ENCODE assay signal across 13 cellular contexts in the genomic region with DNA sequence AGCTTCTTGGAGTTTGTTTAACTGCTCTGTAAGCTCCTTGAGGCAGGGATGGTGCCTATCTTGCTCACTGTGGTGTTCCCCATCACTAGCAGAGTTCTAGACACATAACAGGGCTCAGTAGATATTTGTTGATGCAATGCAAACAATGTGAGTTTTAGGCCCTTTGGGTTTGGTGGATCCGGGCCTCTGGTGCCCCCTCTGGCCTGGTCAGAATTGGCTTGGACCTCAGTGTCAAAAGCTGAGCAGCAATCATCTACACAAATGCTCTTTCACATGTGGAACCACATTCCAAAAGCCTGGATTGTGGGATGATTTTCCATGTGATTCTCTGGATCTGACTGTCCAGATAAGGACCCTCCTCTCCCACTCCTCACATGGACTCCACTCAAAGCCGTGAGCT. TPM values are rescaled to one million over a fixed set of nuclear protein-coding genes. Genes with fewer than 3 reads are reported as not detected.
DNase-seq lines count a peak whose midpoint lies in the region; ATAC-seq, FAIRE-seq and TF ChIP-seq lines count a peak whose summit lies in the region.
"Had no signal": no experiment of that assay in that cellular context is flagged by ENCODE, and none has a peak within 500 bp of the region (broad histone marks: within the 10 kb centered on the region; RNA-seq: fewer than 3 reads in every experiment).

No MANE protein-coding gene starts in this region.

- no peak for TF ChIP-seq POLR2A in breast epithelium (IDR thresholded peaks at IDR 0.05)
- TF ChIP-seq POLR2A in endothelial cell of umbilical vein (IDR thresholded peaks at IDR 0.05; ENCODE audit: low read depth, low read length): no peak

- H3K27me3 Mint-ChIP-seq in MCF 10A (ENCODE audit: insufficient read depth, unreplicated experiment): no peaks in the 10 kb centered on the region
- H3K27me3 Mint-ChIP-seq in activated T-helper 2 cell treated with anti-CD3 and anti-CD28 coated beads, Interferon-gamma antibody, Interleukin-2, Interleukin-4, amounts not matched to agents 10 μg/mL and 5 μg/mL and 100 μg/mL, durations not matched to agents 14 hours and 24 hours and 36 hours (ENCODE audit: low read depth): peaks cover 3% of the 10 kb centered on the region
- H3K27me3 Mint-ChIP-seq: central memory CD8-positive, alpha-beta T cell had no signal

- no peak overlapping the region for H3K4me3 Mint-ChIP-seq in MCF 10A (ENCODE audit: unreplicated experiment)
- no peak overlapping the region for H3K4me3 Mint-ChIP-seq in activated T-helper 2 cell treated with anti-CD3 and anti-CD28 coated beads, Interferon-gamma antibody, Interleukin-2, Interleukin-4, amounts not matched to agents 10 μg/mL and 5 μg/mL and 100 μg/mL, durations not matched to agents 14 hours and 24 hours and 36 hours (ENCODE audit: low read depth)
- H3K4me3 Mint-ChIP-seq: central memory CD8-positive, alpha-beta T cell; T-helper 17 cell had no signal

- H3K9ac ChIP-seq in endothelial cell of umbilical vein (replicated peaks; ENCODE audit: extremely low read depth, insufficient read depth, low read length): no peak overlapping the region

- TF ChIP-seq CTCF in MCF 10A (IDR thresholded peaks at IDR 0.05; ENCODE audit: unreplicated experiment) (peak; percentile 7), breast epithelium (IDR thresholded peaks at IDR 0.05) (no peak), endothelial cell of umbilical vein (IDR thresholded peaks at IDR 0.05; ENCODE audit: extremely low read depth in 1 of 2, insufficient read depth in 1 of 2, low read depth in 1 of 2, low read length in 2 of 2) (peak; percentile 30 to 35), upper lobe of right lung (IDR thresholded peaks at IDR 0.05) (no peak)

- no peaks in the 10 kb centered on the region for H4K20me1 ChIP-seq in endothelial cell of umbilical vein (replicated peaks; ENCODE audit: control insufficient read depth, extremely low read depth, insufficient read depth, low read length)

- H3K4me1 Mint-ChIP-seq in MCF 10A (ENCODE audit: insufficient read depth, unreplicated experiment): peaks cover 62% of the 10 kb centered on the region
- peaks cover 2% of the 10 kb centered on the region for H3K4me1 Mint-ChIP-seq in activated T-helper 2 cell treated with anti-CD3 and anti-CD28 coated beads, Interferon-gamma antibody, Interleukin-2, Interleukin-4, amounts not matched to agents 10 μg/mL and 5 μg/mL and 100 μg/mL, durations not matched to agents 14 hours and 24 hours and 36 hours (ENCODE audit: low read depth)
- H3K4me1 Mint-ChIP-seq: central memory CD8-positive, alpha-beta T cell had no signal

- peak; percentile 21 for ATAC-seq in upper lobe of right lung
- no peak for ATAC-seq in GM18511 (IDR thresholded peaks at IDR 0.05; ENCODE audit: unreplicated experiment)
- ATAC-seq: T-helper 17 cell had no signal

- H3K4me3 ChIP-seq in breast epithelium (no peak overlapping the region), endothelial cell of umbilical vein (replicated peaks in 1 of 3; ENCODE audit: insufficient read depth in 1 of 3, low read depth in 1 of 3, low read length in 3 of 3) (no peak overlapping the region), upper lobe of right lung (no peak overlapping the region)

- no peaks in the 10 kb centered on the region for H3K27me3 ChIP-seq in breast epithelium
- H3K27me3 ChIP-seq in endothelial cell of umbilical vein (ENCODE audit: control insufficient read depth in 2 of 2, insufficient read depth in 2 of 2, low read length in 2 of 2): no peaks in the 10 kb centered on the region
- H3K27me3 ChIP-seq in upper lobe of right lung: no peaks in the 10 kb centered on the region

- POLR2A ChIA-PET in MCF 10A (lab: Yijun Ruan, JAX): interaction anchor here (0.7 to 1.4 kb wide), 4 partner anchors 15 to 72 kb away, joined by 3 to 8 read pairs (median 3); no protein-coding TSS in a partner anchor
- POLR2A ChIA-PET in endothelial cell of umbilical vein (lab: Charles Lee): no interaction called here

- CTCF ChIA-PET in MCF 10A (lab: Yijun Ruan, JAX) (interaction anchor here (0.8 to 3.9 kb wide), 4 partner anchors 41 to 106 kb away, joined by 3 to 16 read pairs (median 6); no protein-coding TSS in a partner anchor), endothelial cell of umbilical vein (lab: Charles Lee) (interaction anchor here (0.6 to 2.1 kb wide), 11 partner anchors 13 to 79 kb away, joined by 3 to 8 read pairs (median 3); no protein-coding TSS in a partner anchor)

- peaks cover 5% of the 10 kb centered on the region for H3K36me3 Mint-ChIP-seq in MCF 10A (ENCODE audit: insufficient read depth, unreplicated experiment)
- no peaks in the 10 kb centered on the region for H3K36me3 Mint-ChIP-seq in activated T-helper 2 cell treated with anti-CD3 and anti-CD28 coated beads, Interferon-gamma antibody, Interleukin-2, Interleukin-4, amounts not matched to agents 10 μg/mL and 5 μg/mL and 100 μg/mL, durations not matched to agents 14 hours and 24 hours and 36 hours (ENCODE audit: low read depth)

- intact Hi-C loops in MCF 10A (cut with micrococcal nuclease): loop anchor here (5.0 kb wide), 1 partner anchor 43 kb away; no protein-coding TSS in a partner anchor
- intact Hi-C loops in breast epithelium (cut with DNase I; ENCODE audit: low total_unique reads): no loop called here
- intact Hi-C loops in endothelial cell of umbilical vein (cut with micrococcal nuclease): loop anchor here (5.0 kb wide), 1 partner anchor 108 kb away; no protein-coding TSS in a partner anchor
- intact Hi-C loops in upper lobe of right lung (cut with DNase I): no loop called here
- intact Hi-C loops in activated T-helper 2 cell treated with anti-CD3 and anti-CD28 coated beads, Interferon-gamma antibody, Interleukin-2, Interleukin-4, amounts not matched to agents 10 μg/mL and 5 μg/mL and 100 μg/mL, durations not matched to agents 14 hours and 24 hours and 36 hours (cut with micrococcal nuclease): no loop called here

- no peak for DNase-seq in MCF 10A (ENCODE audit: unreplicated experiment)
- no peak for DNase-seq in breast epithelium (ENCODE audit: low spot score in 2 of 2)
- DNase-seq in NCI-H226: peak; percentile 27
- no peak for DNase-seq in endothelial cell of umbilical vein (ENCODE audit: low read depth, low spot score)
- DNase-seq in upper lobe of right lung: no peak
- DNase-seq in activated T-helper 2 cell treated with anti-CD3 and anti-CD28 coated beads, Interferon-gamma antibody, Interleukin-2, Interleukin-4, amounts not matched to agents 10 μg/mL and 5 μg/mL and 100 μg/mL, durations not matched to agents 14 hours and 24 hours and 36 hours (ENCODE audit: low spot score): no peak
- no peak for DNase-seq in NCI-H1105 treated with DMSO at 0.1 percent for 48 hours (lab: John Stamatoyannopoulos, UW)
- DNase-seq: activated T-cell treated with anti-CD3 and anti-CD28 coated beads for 4 hours, Kasumi-1, NCI-H69, T-helper 17 cell had no signal

- no peaks in the 10 kb centered on the region for H3K4me1 ChIP-seq in breast epithelium
- no peaks in the 10 kb centered on the region for H3K4me1 ChIP-seq in endothelial cell of umbilical vein (ENCODE audit: control insufficient read depth, extremely low read depth, insufficient read depth, low read length)
- H3K4me1 ChIP-seq in upper lobe of right lung: no peaks in the 10 kb centered on the region

- H2AFZ ChIP-seq in endothelial cell of umbilical vein (ENCODE audit: low read depth, low read length): no peak overlapping the region

- no peaks in the 10 kb centered on the region for H3K79me2 ChIP-seq in endothelial cell of umbilical vein (ENCODE audit: control insufficient read depth, insufficient read depth, low read length)

- H3K27ac ChIP-seq in breast epithelium (no peak overlapping the region), endothelial cell of umbilical vein (ENCODE audit: insufficient read depth, low read depth, low read length) (no peak overlapping the region), upper lobe of right lung (no peak overlapping the region)

- no peak overlapping the region for H3K27ac Mint-ChIP-seq in MCF 10A (ENCODE audit: low read depth, unreplicated experiment)
- no peak overlapping the region for H3K27ac Mint-ChIP-seq in activated T-helper 2 cell treated with anti-CD3 and anti-CD28 coated beads, Interferon-gamma antibody, Interleukin-2, Interleukin-4, amounts not matched to agents 10 μg/mL and 5 μg/mL and 100 μg/mL, durations not matched to agents 14 hours and 24 hours and 36 hours
- H3K27ac Mint-ChIP-seq: T-helper 17 cell had no signal

- no peak overlapping the region for H3K4me2 ChIP-seq in endothelial cell of umbilical vein (ENCODE audit: insufficient read depth, low read length)

- dilution Hi-C loops in endothelial cell of umbilical vein (cut with MboI; ENCODE audit: extremely low pct_ligation_motif_present, low sequenced_read_pairs): no loop called here

- no peaks in the 10 kb centered on the region for H3K9me1 ChIP-seq in endothelial cell of umbilical vein (replicated peaks; ENCODE audit: control insufficient read depth, extremely low read depth, insufficient read depth, low read length)

- BruUV-seq in MCF 10A (replicated peaks; lab: Mats Ljungman, UMichigan) (no TSS peak), endothelial cell of umbilical vein (replicated peaks; lab: Mats Ljungman, UMichigan) (no TSS peak)

- no peak for FAIRE-seq in endothelial cell of umbilical vein (lab: Jason Lieb, UNC)

- no peaks in the 10 kb centered on the region for H3K9me3 Mint-ChIP-seq in MCF 10A (ENCODE audit: unreplicated experiment)
- H3K9me3 Mint-ChIP-seq in activated T-helper 2 cell treated with anti-CD3 and anti-CD28 coated beads, Interferon-gamma antibody, Interleukin-2, Interleukin-4, amounts not matched to agents 10 μg/mL and 5 μg/mL and 100 μg/mL, durations not matched to agents 14 hours and 24 hours and 36 hours: no peaks in the 10 kb centered on the region
- H3K9me3 Mint-ChIP-seq: central memory CD8-positive, alpha-beta T cell had no signal

- no peaks in the 10 kb centered on the region for H3K36me3 ChIP-seq in breast epithelium
- H3K36me3 ChIP-seq in endothelial cell of umbilical vein (ENCODE audit: control insufficient read depth in 2 of 2, extremely low read depth in 1 of 2, insufficient read depth in 2 of 2, low read length in 2 of 2): no peaks in the 10 kb centered on the region
- H3K36me3 ChIP-seq in upper lobe of right lung: no peaks in the 10 kb centered on the region

- H3K9me3 ChIP-seq in breast epithelium (no peaks in the 10 kb centered on the region), endothelial cell of umbilical vein (replicated peaks; ENCODE audit: control insufficient read depth, insufficient read depth, low read length) (no peaks in the 10 kb centered on the region), upper lobe of right lung (no peaks in the 10 kb centered on the region)

RNA-seq across cellular contexts. Expression of a gene that starts 53.4 kb away (rescaled TPM):
- total RNA-seq in MCF 10A (2022): 83.6 and 130 TPM in 2 replicates
- total RNA-seq in breast epithelium: 10 to 100 TPM; 26.7 to 42.7 (median 30.2) TPM
- 31.2 and 32.9 TPM in 2 replicates for total RNA-seq in endothelial cell of umbilical vein
- 15.6 and 17.5 TPM in 2 replicates for polyA plus RNA-seq in endothelial cell of umbilical vein
- polyA plus RNA-seq in endothelial cell of umbilical vein (2011; cell fraction: cytosol; rRNA removed): 25.3 and 26.5 TPM in 2 replicates
- polyA plus RNA-seq in endothelial cell of umbilical vein (2011; cell fraction: nucleus; rRNA removed): 36.3 and 37.1 TPM in 2 replicates
- 32.6 and 38.1 TPM in 2 replicates for polyA plus RNA-seq in endothelial cell of umbilical vein (2012)
- 18.1 and 19.7 TPM in 2 replicates for polyA minus RNA-seq in endothelial cell of umbilical vein
- 69.6 TPM for polyA minus RNA-seq in endothelial cell of umbilical vein (2011; cell fraction: cytosol; rRNA and poly(A)+ RNA removed)
- polyA minus RNA-seq in endothelial cell of umbilical vein (2011; cell fraction: nucleus; rRNA and poly(A)+ RNA removed): 30.1 and 38.1 TPM in 2 replicates
- 23.5 TPM for total RNA-seq in upper lobe of right lung
- 8.1 and 9.4 TPM in 2 replicates for total RNA-seq in activated T-helper 2 cell treated with anti-CD3 and anti-CD28 coated beads, Interferon-gamma antibody, Interleukin-2, Interleukin-4, amounts not matched to agents 10 μg/mL and 5 μg/mL and 100 μg/mL, durations not matched to agents 14 hours and 24 hours and 36 hours

Comparison
In these comparisons a context has a peak if more than half of its experiments do, and no peak if none do; other contexts are left out.
1. CTCF ChIP-seq: peak in MCF 10A (single experiment) and endothelial cell of umbilical vein (2 of 2); none in breast epithelium (0 of 3) and upper lobe of right lung (single experiment).
2. intact Hi-C loops: an anchor here in MCF 10A (5.0 kb wide) and endothelial cell of umbilical vein (5.0 kb wide); none called in breast epithelium, upper lobe of right lung and activated T-helper 2 cell treated with anti-CD3 and anti-CD28 coated beads, Interferon-gamma antibody, Interleukin-2, Interleukin-4, amounts not matched to agents 10 μg/mL and 5 μg/mL and 100 μg/mL, durations not matched to agents 14 hours and 24 hours and 36 hours.